In the genomic region with DNA sequence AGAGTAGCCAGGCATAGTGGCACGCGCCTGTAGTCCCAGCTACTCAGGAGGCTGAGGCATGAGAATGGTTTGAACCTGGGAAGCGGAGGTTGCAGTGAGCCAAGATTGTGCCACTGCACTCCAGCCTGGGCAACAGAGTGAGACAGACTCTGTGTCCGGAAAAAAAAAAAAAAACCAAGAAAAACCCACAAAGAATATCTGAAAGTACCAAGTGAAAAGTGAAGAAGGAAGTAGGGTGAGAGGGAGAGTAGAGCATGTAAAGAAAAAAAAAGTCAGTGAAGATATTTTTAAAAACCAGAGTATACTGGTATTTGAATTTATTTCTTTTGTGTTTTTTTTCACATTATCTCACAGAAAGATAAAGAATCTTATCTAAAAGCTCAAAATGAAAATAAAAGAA, we compare ENCODE assay signal across 12 cellular contexts. TPM values are rescaled to one million over a fixed set of nuclear protein-coding genes. Genes with fewer than 3 reads are reported as not detected.
DNase-seq lines count a peak whose midpoint lies in the region; ATAC-seq and TF ChIP-seq lines count a peak whose summit lies in the region.
"Had no signal": no experiment of that assay in that cellular context is flagged by ENCODE, and none has a peak within 500 bp of the region (broad histone marks: within the 10 kb centered on the region; RNA-seq: fewer than 3 reads in every experiment).

No MANE protein-coding gene starts in this region.

- H3K4me3 Mint-ChIP-seq in endothelial cell (ENCODE audit: unreplicated experiment), result no peak overlapping the region
- H3K4me3 Mint-ChIP-seq: activated T-cell treated with anti-CD3 and anti-CD28 coated beads, Interleukin-2, amount 50 U/mL, for 4 hours had no signal

- H3K27ac ChIP-seq in left ventricle myocardium inferior (replicated peaks), result peak overlapping the region; percentile 62
- peak overlapping the region in 6 of 12 donors; percentile 25 to 73 (median 28) for H3K27ac ChIP-seq in heart left ventricle
- H3K27ac ChIP-seq in upper lobe of left lung, result peak overlapping the region in 3 of 4 donors; percentile 4 to 59 (median 21)

- intact Hi-C loops in left ventricle myocardium inferior (cut with micrococcal nuclease) (no loop called here), heart left ventricle (cut with DNase I) (loop anchor here in 7 of 10 donors (5.0 to 10.0 kb wide), 4 partner anchors 80 to 387 kb away; a partner anchor contains a TSS)

- peaks cover 12% of the 10 kb centered on the region for H3K36me3 ChIP-seq in left ventricle myocardium inferior
- H3K36me3 ChIP-seq in heart left ventricle, result peaks cover 0 to 40% (median 8%) of the 10 kb centered on the region in 9 donors
- peaks cover 0 to 41% (median 12%) of the 10 kb centered on the region in 4 donors for H3K36me3 ChIP-seq in upper lobe of left lung

- no peak for ATAC-seq in heart left ventricle
- peak; percentile 90 for ATAC-seq in HG03378 (IDR thresholded peaks at IDR 0.05; ENCODE audit: unreplicated experiment)
- no peak for ATAC-seq in upper lobe of left lung (ENCODE audit: low FRiP score in 2 of 2)
- ATAC-seq: activated T-cell treated with anti-CD3 and anti-CD28 coated beads, Interleukin-2, amount 50 U/mL, for 4 hours had no signal

- DNase-seq in left ventricle myocardium inferior, result no peak
- DNase-seq in heart left ventricle, result no peak
- no peak for DNase-seq in endothelial cell (ENCODE audit: low spot score)
- DNase-seq in upper lobe of left lung, result no peak
- no peak for DNase-seq in NOMO-1 treated with dmso at 0.1 percent for 144 hours (lab: John Stamatoyannopoulos, UW; ENCODE audit: unreplicated experiment)
- no peak for DNase-seq in NCI-H1930 (lab: John Stamatoyannopoulos, UW)
- no peak for DNase-seq in activated naive CD4-positive, alpha-beta T cell treated with Interleukin-2 at 50 U/mL for 16 hours
- DNase-seq: activated T-cell treated with anti-CD3 and anti-CD28 coated beads, Interleukin-2, amount 50 U/mL, for 4 hours; cortex of kidney; T-helper 1 cell had no signal

- peaks cover 12% of the 10 kb centered on the region for H3K36me3 Mint-ChIP-seq in endothelial cell (ENCODE audit: low read depth, unreplicated experiment)

- H3K4me1 ChIP-seq in left ventricle myocardium inferior, result peaks cover 16% of the 10 kb centered on the region
- H3K4me1 ChIP-seq in heart left ventricle, result peaks cover 0 to 44% (median 5%) of the 10 kb centered on the region in 12 donors
- peaks cover 4 to 12% (median 8%) of the 10 kb centered on the region in 4 donors for H3K4me1 ChIP-seq in upper lobe of left lung

- peaks cover 2% of the 10 kb centered on the region for H3K27me3 Mint-ChIP-seq in endothelial cell (ENCODE audit: unreplicated experiment)

- H3K4me3 ChIP-seq in left ventricle myocardium inferior, result no peak overlapping the region
- no peak overlapping the region for H3K4me3 ChIP-seq in heart left ventricle
- no peak overlapping the region for H3K4me3 ChIP-seq in upper lobe of left lung

- H3K9me3 ChIP-seq in left ventricle myocardium inferior (replicated peaks) (no peaks in the 10 kb centered on the region), heart left ventricle (no peaks in the 10 kb centered on the region), upper lobe of left lung (no peaks in the 10 kb centered on the region)

- no peak for TF ChIP-seq EP300 in upper lobe of left lung (IDR thresholded peaks at IDR 0.05)

- TF ChIP-seq CTCF in left ventricle myocardium inferior (IDR thresholded peaks at IDR 0.05; ENCODE audit: borderline replicate concordance), result no peak
- TF ChIP-seq CTCF in heart left ventricle (IDR thresholded peaks at IDR 0.05), result no peak
- no peak for TF ChIP-seq CTCF in endothelial cell (IDR thresholded peaks at IDR 0.05; ENCODE audit: unreplicated experiment)
- TF ChIP-seq CTCF in upper lobe of left lung (IDR thresholded peaks at IDR 0.05), result no peak

- H3K4me1 Mint-ChIP-seq in endothelial cell (ENCODE audit: unreplicated experiment), result peaks cover 42% of the 10 kb centered on the region

- H3K27me3 ChIP-seq in left ventricle myocardium inferior (ENCODE audit: low read depth) (no peaks in the 10 kb centered on the region), heart left ventricle (no peaks in the 10 kb centered on the region), upper lobe of left lung (no peaks in the 10 kb centered on the region)

- peak overlapping the region; percentile 89 for H3K27ac Mint-ChIP-seq in endothelial cell (ENCODE audit: unreplicated experiment)

- WGBS in heart left ventricle, 4 donors, result 85 to 92% (median 91%) methylated on average over 4 of the region's 4 CpGs
- 76 to 79% methylated on average over 4 of the region's 4 CpGs for WGBS in upper lobe of left lung, 2 donors

- TF ChIP-seq POLR2A in heart left ventricle (IDR thresholded peaks at IDR 0.05) (no peak), upper lobe of left lung (IDR thresholded peaks at IDR 0.05) (no peak)

- H3K9me3 Mint-ChIP-seq in endothelial cell (ENCODE audit: unreplicated experiment), result no peaks in the 10 kb centered on the region
- H3K9me3 Mint-ChIP-seq: activated T-cell treated with anti-CD3 and anti-CD28 coated beads, Interleukin-2, amount 50 U/mL, for 4 hours had no signal

RNA-seq across cellular contexts. Expression of a gene that starts 43.3 kb away (rescaled TPM):
- total RNA-seq in left ventricle myocardium inferior (not detected), heart left ventricle (1 to 10 TPM in 1 of 9 donors, not detected in 8; 1.3 TPM), endothelial cell (ENCODE audit: unreplicated experiment) (0.21 TPM), upper lobe of left lung (not detected)
- not detected for polyA plus RNA-seq in heart left ventricle
- total RNA-seq: activated T-cell treated with anti-CD3 and anti-CD28 coated beads, Interleukin-2, amount 50 U/mL, for 4 hours; osteocyte had no signal
